Comparison of ENCODE assay signal across 16 cellular contexts in the genomic region with DNA sequence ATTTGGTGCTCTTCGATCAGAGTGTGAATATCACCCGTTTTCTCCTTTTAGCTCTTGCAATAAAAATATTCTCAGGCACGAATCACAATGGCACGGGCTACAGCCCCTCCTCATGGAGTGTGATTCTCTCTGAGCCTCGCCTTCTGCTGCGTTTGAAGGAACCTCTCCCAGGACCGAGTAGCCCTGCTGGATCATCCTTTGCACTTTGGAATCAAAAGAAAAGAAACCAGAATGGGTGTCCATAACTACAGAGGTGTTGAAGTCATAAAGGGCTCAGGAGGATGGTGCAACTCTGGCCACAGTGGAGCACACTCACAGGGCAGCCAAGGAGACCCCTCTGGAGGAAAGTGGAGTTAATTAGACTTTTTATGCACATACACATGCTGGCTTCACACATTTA. TPM values are rescaled to one million over a fixed set of nuclear protein-coding genes. Genes with fewer than 3 reads are reported as not detected.
DNase-seq lines count a peak whose midpoint lies in the region; ATAC-seq and TF ChIP-seq lines count a peak whose summit lies in the region.
"Had no signal": no experiment of that assay in that cellular context is flagged by ENCODE, and none has a peak within 500 bp of the region (broad histone marks: within the 10 kb centered on the region; RNA-seq: fewer than 3 reads in every experiment).

No MANE protein-coding gene starts in this region.

- H3K4me1 Mint-ChIP-seq in nephron, result peaks cover 53% of the 10 kb centered on the region
- H3K4me1 Mint-ChIP-seq: CD4-positive, alpha-beta memory T cell; IgD-negative memory B cell had no signal

- no peak for TF ChIP-seq CTCF in nephron (IDR thresholded peaks at IDR 0.05; ENCODE audit: unreplicated experiment in 3 of 3)
- TF ChIP-seq CTCF in upper lobe of right lung (IDR thresholded peaks at IDR 0.05), result no peak

- no peaks in the 10 kb centered on the region for H3K36me3 ChIP-seq in endocrine pancreas (ENCODE audit: control insufficient read depth, insufficient read depth, low read length)
- no peaks in the 10 kb centered on the region for H3K36me3 ChIP-seq in upper lobe of right lung

- ATAC-seq in HG03196 (IDR thresholded peaks at IDR 0.05; ENCODE audit: unreplicated experiment), result no peak
- no peak for ATAC-seq in upper lobe of right lung

- H3K4me1 ChIP-seq in endocrine pancreas (ENCODE audit: control insufficient read depth, insufficient read depth, low read length) (peaks cover 35% of the 10 kb centered on the region), upper lobe of right lung (peaks cover 21% of the 10 kb centered on the region)

- H3K27me3 ChIP-seq in endocrine pancreas (ENCODE audit: control insufficient read depth, insufficient read depth, low read length) (no peaks in the 10 kb centered on the region), upper lobe of right lung (no peaks in the 10 kb centered on the region)
- H3K27me3 ChIP-seq: BLaER1 treated with 17β-estradiol and CSF1 and Interleukin-3, amounts not matched to agents 10 nM and 100 nM had no signal

- peak overlapping the region; percentile 19 for H3K9ac ChIP-seq in endocrine pancreas (ENCODE audit: control insufficient read depth, insufficient read depth, low read length)
- H3K9ac ChIP-seq: BLaER1 treated with 17β-estradiol and CSF1 and Interleukin-3, amounts not matched to agents 10 nM and 100 nM had no signal

- no peaks in the 10 kb centered on the region for H3K9me3 Mint-ChIP-seq in nephron

- no peaks in the 10 kb centered on the region for H3K36me3 Mint-ChIP-seq in nephron (ENCODE audit: low read depth)
- H3K36me3 Mint-ChIP-seq: CD4-positive, alpha-beta memory T cell; IgD-negative memory B cell had no signal

- intact Hi-C loops in upper lobe of right lung (cut with DNase I), result no loop called here

- no peaks in the 10 kb centered on the region for H3K27me3 Mint-ChIP-seq in nephron (ENCODE audit: low read depth)

- H3K4me3 ChIP-seq in endocrine pancreas (ENCODE audit: control insufficient read depth, insufficient read depth, low read length) (no peak overlapping the region), upper lobe of right lung (no peak overlapping the region)
- H3K4me3 ChIP-seq: BLaER1 treated with 17β-estradiol and CSF1 and Interleukin-3, amounts not matched to agents 10 nM and 100 nM had no signal

- peak overlapping the region; percentile 96 to 97 (median 97) for H3K27ac Mint-ChIP-seq in nephron
- H3K27ac Mint-ChIP-seq: CD4-positive, alpha-beta memory T cell; IgD-negative memory B cell had no signal

- DNase-seq in NCI-H524 (lab: John Stamatoyannopoulos, UW) (peak; percentile 6 to 51), NCI-H524 treated with DMSO at 0.1 percent for 48 hours (lab: John Stamatoyannopoulos, UW) (no peak), COLO829 (ENCODE audit: low spot score) (no peak), upper lobe of right lung (no peak), RKO (ENCODE audit: low spot score) (no peak)
- DNase-seq: CD4-positive, alpha-beta memory T cell; GDM1; NCI-H526 treated with DMSO at 0.1 percent for 48 hours; SIG-M5 had no signal

- no peaks in the 10 kb centered on the region for H3K9me3 ChIP-seq in endocrine pancreas (ENCODE audit: control insufficient read depth, low read length)
- H3K9me3 ChIP-seq in upper lobe of right lung, result no peaks in the 10 kb centered on the region

- H3K27ac ChIP-seq in upper lobe of right lung, result no peak overlapping the region
- H3K27ac ChIP-seq: 22Rv1; BLaER1 treated with 17β-estradiol and CSF1 and Interleukin-3, amounts not matched to agents 10 nM and 100 nM; RWPE1 had no signal

- H3K4me3 Mint-ChIP-seq in nephron, result no peak overlapping the region
- H3K4me3 Mint-ChIP-seq: CD4-positive, alpha-beta memory T cell; IgD-negative memory B cell had no signal

RNA-seq across cellular contexts. Expression of a gene that starts 19.2 kb away (rescaled TPM):
- total RNA-seq in upper lobe of right lung, result 13.1 TPM

Comparison
In these comparisons a context has a peak if more than half of its experiments do, and no peak if none do; other contexts are left out.
1. DNase-seq: peak in NCI-H524 (2 of 2); none in NCI-H524 treated with DMSO at 0.1 percent for 48 hours (single experiment), COLO829 (single experiment), upper lobe of right lung (single experiment) and RKO (single experiment).